Comparison of ENCODE assay signal across 26 cellular contexts in the genomic region with DNA sequence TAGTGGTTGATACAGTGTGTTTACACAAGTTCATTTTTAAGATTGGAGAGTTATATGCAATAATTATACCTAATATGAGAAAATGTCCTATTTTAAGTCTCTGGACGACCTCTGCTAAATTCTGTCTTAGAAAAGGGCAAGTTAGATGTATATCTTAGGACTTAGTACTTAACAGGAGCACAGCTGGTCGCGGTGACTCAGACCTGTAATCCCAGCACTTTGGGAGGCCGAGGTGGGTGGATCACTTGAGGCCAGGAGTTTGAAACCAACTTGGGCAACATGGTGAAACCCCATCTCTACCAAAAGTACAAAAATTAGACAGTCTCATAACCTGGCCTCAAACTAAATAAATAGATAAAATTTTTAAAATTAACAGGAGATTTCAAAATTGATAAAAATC. TPM values are rescaled to one million over a fixed set of nuclear protein-coding genes. Genes with fewer than 3 reads are reported as not detected.
"Had no signal": no experiment of that assay in that cellular context is flagged by ENCODE, and none has a peak within 500 bp of the region (broad histone marks: within the 10 kb centered on the region; RNA-seq: fewer than 3 reads in every experiment).

No MANE protein-coding gene starts in this region.

- ATAC-seq: activated CD4-positive, CD25-positive, alpha-beta regulatory T cell treated with anti-CD3 and anti-CD28 coated beads, Interleukin-2, amount 50 U/mL, for 24 hours; activated CD8-positive, alpha-beta T cell treated with anti-CD3 and anti-CD28 coated beads for 36 hours; T-helper 17 cell had no signal

- H3K27me3 ChIP-seq: adrenal gland, breast epithelium, colonic mucosa, Peyer's patch had no signal

- H3K9me3 ChIP-seq: adrenal gland, breast epithelium, colonic mucosa, Peyer's patch had no signal

- H3K36me3 ChIP-seq: adrenal gland, breast epithelium, colonic mucosa, Peyer's patch had no signal

- H3K4me1 ChIP-seq: adrenal gland, breast epithelium, colonic mucosa, Peyer's patch had no signal

- H3K4me3 ChIP-seq: adrenal gland, breast epithelium, colonic mucosa, Peyer's patch had no signal

- H3K27ac ChIP-seq: adrenal gland, breast epithelium, colonic mucosa, Peyer's patch had no signal

- DNase-seq: activated CD4-positive, alpha-beta T cell treated with anti-CD3 and anti-CD28 coated beads for 4 hours; activated CD8-positive, alpha-beta memory T cell treated with anti-CD3 and anti-CD28 coated beads, Interleukin-2, amount 50 U/mL, for 4 hours; activated CD8-positive, alpha-beta T cell treated with anti-CD3 and anti-CD28 coated beads for 36 hours; activated naive CD4-positive, alpha-beta T cell treated with anti-CD3 and anti-CD28 coated beads, Interleukin-2, amount 50 U/mL, for 16 hours; activated naive CD8-positive, alpha-beta T cell treated with anti-CD3 and anti-CD28 coated beads, Interleukin-2, amount 10 ng/mL, durations not matched to agents 7 days and 5 days; activated T-cell treated with anti-CD3 and anti-CD28 coated beads, Interleukin-2, amount 50 U/mL, for 1 hour; adrenal gland; aorta; caudate nucleus; colonic mucosa; KG1; MV-4-11; NCI-H1105; NCI-H1436; NCI-H1694 treated with DMSO at 0.1 percent for 48 hours; NCI-H2029 treated with DMSO at 0.1 percent for 48 hours; NCI-H446; NCI-H524; Peyer's patch; SHP77 treated with DMSO at 0.1 percent for 48 hours; T-helper 17 cell had no signal

RNA-seq across cellular contexts. Expression of a gene that starts 27.2 kb away (rescaled TPM):
- total RNA-seq: activated CD8-positive, alpha-beta T cell treated with anti-CD3 and anti-CD28 coated beads for 36 hours; activated naive CD8-positive, alpha-beta T cell treated with anti-CD3 and anti-CD28 coated beads, Interleukin-2, amount 10 ng/mL, durations not matched to agents 7 days and 5 days; adrenal gland; aorta; breast epithelium; cerebellum; colonic mucosa; MCF 10A; OCI-LY7; Peyer's patch; T-helper 17 cell had no signal
- polyA plus RNA-seq: adrenal gland, aorta had no signal
